29 cellular contexts compared by ENCODE assay signal in genomic region chr5:135864503-135865443, GRCh38. TPM values are rescaled to one million over a fixed set of nuclear protein-coding genes. Genes with fewer than 3 reads are reported as not detected.
"Had no signal": no experiment of that assay in that cellular context is flagged by ENCODE, and none has a peak within 500 bp of the region (broad histone marks: within the 10 kb centered on the region; RNA-seq: fewer than 3 reads in every experiment).

No MANE protein-coding gene starts in this region.

- H3K4me3 Mint-ChIP-seq: activated CD4-positive, alpha-beta T cell treated with anti-CD3 and anti-CD28 coated beads, Interleukin-2, amount 10 ng/mL, durations not matched to agents 7 days and 5 days; activated CD8-positive, alpha-beta memory T cell treated with anti-CD3 and anti-CD28 coated beads, Interleukin-2, amount 10 ng/mL, durations not matched to agents 7 days and 5 days; activated CD8-positive, alpha-beta T cell treated with anti-CD3 and anti-CD28 coated beads for 36 hours; activated naive CD4-positive, alpha-beta T cell treated with anti-CD3 and anti-CD28 coated beads, Interleukin-2, amount 50 U/mL, for 24 hours; naive B cell; T-helper 1 cell treated with Interleukin-12 subunit alpha and Interleukin-12 subunit beta and Interleukin-4 antibody, amounts not matched to agents 30 μg/mL and 1 μg/mL, for 36 hours had no signal

- H3K4me1 ChIP-seq: body of pancreas, thyroid gland had no signal

- H3K9me3 Mint-ChIP-seq: activated CD4-positive, alpha-beta T cell treated with anti-CD3 and anti-CD28 coated beads, Interleukin-2, amount 10 ng/mL, durations not matched to agents 7 days and 5 days; activated CD8-positive, alpha-beta T cell treated with anti-CD3 and anti-CD28 coated beads for 36 hours; activated naive CD4-positive, alpha-beta T cell treated with anti-CD3 and anti-CD28 coated beads, Interleukin-2, amount 50 U/mL, for 24 hours; T-helper 1 cell treated with Interleukin-12 subunit alpha and Interleukin-12 subunit beta and Interleukin-4 antibody, amounts not matched to agents 30 μg/mL and 1 μg/mL, for 36 hours had no signal

- H3K4me1 Mint-ChIP-seq: activated CD4-positive, alpha-beta T cell treated with anti-CD3 and anti-CD28 coated beads, Interleukin-2, amount 10 ng/mL, durations not matched to agents 7 days and 5 days; activated CD8-positive, alpha-beta memory T cell treated with anti-CD3 and anti-CD28 coated beads, Interleukin-2, amount 10 ng/mL, durations not matched to agents 7 days and 5 days; activated naive CD4-positive, alpha-beta T cell treated with anti-CD3 and anti-CD28 coated beads, Interleukin-2, amount 50 U/mL, for 24 hours; naive B cell had no signal

- H3K27ac ChIP-seq: body of pancreas, cardiac muscle cell, thyroid gland had no signal

- H3K27ac Mint-ChIP-seq: activated CD4-positive, alpha-beta T cell treated with anti-CD3 and anti-CD28 coated beads, Interleukin-2, amount 10 ng/mL, durations not matched to agents 7 days and 5 days; activated CD8-positive, alpha-beta memory T cell treated with anti-CD3 and anti-CD28 coated beads, Interleukin-2, amount 10 ng/mL, durations not matched to agents 7 days and 5 days; activated CD8-positive, alpha-beta T cell treated with anti-CD3 and anti-CD28 coated beads for 36 hours; activated naive CD4-positive, alpha-beta T cell treated with anti-CD3 and anti-CD28 coated beads, Interleukin-2, amount 50 U/mL, for 24 hours; naive B cell; T-helper 1 cell treated with Interleukin-12 subunit alpha and Interleukin-12 subunit beta and Interleukin-4 antibody, amounts not matched to agents 30 μg/mL and 1 μg/mL, for 36 hours had no signal

- H3K27me3 ChIP-seq: body of pancreas, thyroid gland had no signal

- H3K4me3 ChIP-seq: body of pancreas, cardiac muscle cell, thyroid gland had no signal

- ATAC-seq: activated CD4-positive, CD25-positive, alpha-beta regulatory T cell treated with anti-CD3 and anti-CD28 coated beads, Interleukin-2, amount 50 U/mL, for 24 hours; activated CD8-positive, alpha-beta memory T cell treated with anti-CD3 and anti-CD28 coated beads, Interleukin-2, amount 10 ng/mL, durations not matched to agents 7 days and 5 days; activated CD8-positive, alpha-beta T cell treated with anti-CD3 and anti-CD28 coated beads for 36 hours; body of pancreas; stimulated activated naive CD8-positive, alpha-beta T cell treated with anti-CD3 and anti-CD28 coated beads, Interleukin-15, Interleukin-2, amounts not matched to agents 100 U/mL and 50 U/mL, for 24 hours had no signal

- H3K27me3 Mint-ChIP-seq: activated CD4-positive, alpha-beta T cell treated with anti-CD3 and anti-CD28 coated beads, Interleukin-2, amount 10 ng/mL, durations not matched to agents 7 days and 5 days; activated CD8-positive, alpha-beta T cell treated with anti-CD3 and anti-CD28 coated beads for 36 hours; activated naive CD4-positive, alpha-beta T cell treated with anti-CD3 and anti-CD28 coated beads, Interleukin-2, amount 50 U/mL, for 24 hours had no signal

- H3K9me3 ChIP-seq: body of pancreas, thyroid gland had no signal

- H3K36me3 ChIP-seq: cardiac muscle cell, thyroid gland had no signal

- H3K36me3 Mint-ChIP-seq: activated CD8-positive, alpha-beta memory T cell treated with anti-CD3 and anti-CD28 coated beads, Interleukin-2, amount 10 ng/mL, durations not matched to agents 7 days and 5 days; activated naive CD4-positive, alpha-beta T cell treated with anti-CD3 and anti-CD28 coated beads, Interleukin-2, amount 50 U/mL, for 24 hours; naive B cell had no signal

- DNase-seq: activated CD4-positive, alpha-beta T cell treated with anti-CD3 and anti-CD28 coated beads, Interleukin-2, amount 10 ng/mL, durations not matched to agents 7 days and 5 days; activated CD8-positive, alpha-beta memory T cell treated with anti-CD3 and anti-CD28 coated beads, Interleukin-2, amount 10 ng/mL, durations not matched to agents 7 days and 5 days; activated CD8-positive, alpha-beta T cell treated with anti-CD3 and anti-CD28 coated beads for 36 hours; activated gamma-delta T cell; activated T-cell treated with anti-CD3 and anti-CD28 coated beads for 4 hours; anterior cingulate cortex; body of pancreas; effector CD4-positive, alpha-beta T cell; naive B cell; nucleus accumbens; retina; stimulated activated CD4-positive, alpha-beta T cell treated with anti-CD3 and anti-CD28 coated beads, Interleukin-12 subunit alpha, Interleukin-12 subunit beta, amount 100 ng/mL, for 4 hours; stimulated activated CD4-positive, alpha-beta T cell treated with anti-CD3 and anti-CD28 coated beads, Interleukin-4, amount 100 ng/mL, for 4 hours; stimulated activated naive CD8-positive, alpha-beta T cell treated with anti-CD3 and anti-CD28 coated beads, Interleukin-15, Interleukin-2, amounts not matched to agents 100 U/mL and 50 U/mL, for 24 hours; T1000; thyroid gland had no signal

RNA-seq across cellular contexts. Expression of gene SLC25A48, which starts 30.3 kb away (rescaled TPM):
- total RNA-seq: activated CD4-positive, alpha-beta T cell treated with anti-CD3 and anti-CD28 coated beads, Interleukin-2, amount 10 ng/mL, durations not matched to agents 7 days and 5 days; activated CD8-positive, alpha-beta memory T cell treated with anti-CD3 and anti-CD28 coated beads, Interleukin-2, amount 10 ng/mL, durations not matched to agents 7 days and 5 days; activated CD8-positive, alpha-beta T cell treated with anti-CD3 and anti-CD28 coated beads for 36 hours; chondrocyte; epithelial cell of proximal tubule; fibroblast of villous mesenchyme; kidney epithelial cell; mononuclear cell; ureter had no signal

RNA-seq across cellular contexts. Expression of gene IL9, which starts 30.9 kb away (rescaled TPM):
- total RNA-seq: activated CD4-positive, alpha-beta T cell treated with anti-CD3 and anti-CD28 coated beads, Interleukin-2, amount 10 ng/mL, durations not matched to agents 7 days and 5 days; activated CD8-positive, alpha-beta memory T cell treated with anti-CD3 and anti-CD28 coated beads, Interleukin-2, amount 10 ng/mL, durations not matched to agents 7 days and 5 days; activated CD8-positive, alpha-beta T cell treated with anti-CD3 and anti-CD28 coated beads for 36 hours; body of pancreas; cardiac muscle cell; chondrocyte; epithelial cell of proximal tubule; fibroblast of villous mesenchyme; kidney epithelial cell; liver; mononuclear cell; subcutaneous adipose tissue; thyroid gland; ureter had no signal
- polyA plus RNA-seq: cardiac muscle cell, liver, neural cell had no signal
